In genomic region chr2:157443090-157443489, GRCh38 we compare ENCODE assay signal across 12 cellular contexts. TPM values are rescaled to one million over a fixed set of nuclear protein-coding genes. Genes with fewer than 3 reads are reported as not detected.
DNase-seq lines count a peak whose midpoint lies in the region; ATAC-seq, FAIRE-seq and TF ChIP-seq lines count a peak whose summit lies in the region.
"Had no signal": no experiment of that assay in that cellular context is flagged by ENCODE, and none has a peak within 500 bp of the region (broad histone marks: within the 10 kb centered on the region; RNA-seq: fewer than 3 reads in every experiment).

No MANE protein-coding gene starts in this region.

- DNase-seq in MM.1S: peak; percentile 58
- DNase-seq in K562 (ENCODE audit: extremely low read depth in 1 of 4, low spot score in 3 of 4): no peak
- no peak for DNase-seq in sigmoid colon
- DNase-seq in foreskin fibroblast: no peak
- no peak for DNase-seq in D341Med (ENCODE audit: low spot score)
- DNase-seq: foreskin keratinocyte, HCEC 1CT, NCI-H1436 had no signal

- H3K4me3 ChIP-seq in GM08714 (ENCODE audit: low read length): peak overlapping the region; percentile 94
- H3K4me3 ChIP-seq in MM.1S (ENCODE audit: low read length): peak overlapping the region; percentile 91
- no peak overlapping the region for H3K4me3 ChIP-seq in K562
- H3K4me3 ChIP-seq in sigmoid colon: peak overlapping the region in 3 of 4 donors; percentile 6 to 30 (median 8)
- no peak overlapping the region for H3K4me3 ChIP-seq in foreskin fibroblast (ENCODE audit: low read depth in 1 of 2, low read length in 2 of 2)
- H3K4me3 ChIP-seq: cardiac muscle cell had no signal

- H3K79me2 ChIP-seq in MM.1S (ENCODE audit: low read length) (peaks cover 81% of the 10 kb centered on the region), K562 (ENCODE audit: control insufficient read depth, insufficient read depth, low read length) (no peaks in the 10 kb centered on the region)

- H3K27me3 ChIP-seq in MM.1S (replicated peaks; ENCODE audit: insufficient read depth, low read length) (no peaks in the 10 kb centered on the region), K562 (ENCODE audit: control insufficient read depth in 2 of 2, insufficient read depth in 2 of 2, low read length in 2 of 2) (peaks cover 0 to 3% of the 10 kb centered on the region in 2 experiments; a peak in 1 of 5 replicates), sigmoid colon (no peaks in the 10 kb centered on the region)
- H3K27me3 ChIP-seq: cardiac muscle cell had no signal

- TF ChIP-seq POLR2A in K562 (conservative IDR thresholded peaks at IDR 0.05) (no peak), sigmoid colon (IDR thresholded peaks at IDR 0.05) (no peak)

- H3F3A ChIP-seq in MM.1S (ENCODE audit: insufficient read depth, low read length): peaks cover 63% of the 10 kb centered on the region

- intact Hi-C loops in K562 (cut with micrococcal nuclease) (loop anchor here (10.0 kb wide), 1 partner anchor 1478 kb away; no protein-coding TSS in a partner anchor), sigmoid colon (cut with DNase I) (no loop called here)

- TF ChIP-seq RAD21 in K562 (CRISPR knock-in tag; conservative IDR thresholded peaks at IDR 0.05 in 1 of 2, IDR thresholded peaks at IDR 0.05 in 1 of 2): no peak

- in situ Hi-C loops in K562 (cut with MboI): no loop called here

- no peak for ATAC-seq in K562
- no peak for ATAC-seq in GM18502 (IDR thresholded peaks at IDR 0.05; ENCODE audit: poor library complexity, unreplicated experiment)
- ATAC-seq: foreskin keratinocyte had no signal

- CTCF ChIA-PET in K562 (lab: Yijun Ruan, JAX; ENCODE audit: low intra/inter-chr PET ratio): no interaction called here

- H3K27ac ChIP-seq in MM.1S (ENCODE audit: low read length) (peak overlapping the region; percentile 97), K562 (ENCODE audit: extremely low read depth, low read depth, low read length) (no peak overlapping the region), sigmoid colon (peak overlapping the region in 2 of 4 donors; percentile 51 to 54)
- H3K27ac ChIP-seq: cardiac muscle cell, foreskin keratinocyte, RWPE1 had no signal

- FAIRE-seq in K562 (lab: Jason Lieb, UNC): no peak

- no peaks in the 10 kb centered on the region for H3K9me2 ChIP-seq in MM.1S (replicated peaks; ENCODE audit: insufficient read depth, low read length)

- TF ChIP-seq EP300 in K562 (IDR thresholded peaks at IDR 0.05; ENCODE audit: low read length) (no peak), sigmoid colon (IDR thresholded peaks at IDR 0.05) (no peak)

- H3K9me3 ChIP-seq in MM.1S (replicated peaks; ENCODE audit: insufficient read depth, low read length) (no peaks in the 10 kb centered on the region), K562 (replicated peaks; ENCODE audit: control insufficient read depth, insufficient read depth, low read depth, low read length) (no peaks in the 10 kb centered on the region), sigmoid colon (no peaks in the 10 kb centered on the region)

- H3K36me3 ChIP-seq in MM.1S (replicated peaks; ENCODE audit: insufficient read depth, low read length) (0 out of 2 replicates have a peak, but pooled peaks cover 4% of the 10 kb centered on the region), K562 (ENCODE audit: control insufficient read depth, insufficient read depth, low read length) (no peaks in the 10 kb centered on the region), sigmoid colon (no peaks in the 10 kb centered on the region)
- H3K36me3 ChIP-seq: cardiac muscle cell had no signal

- H2AFZ ChIP-seq in MM.1S (ENCODE audit: low read length) (no peak overlapping the region), K562 (ENCODE audit: low read depth, low read length) (no peak overlapping the region)

- no peak for TF ChIP-seq CTCF in MM.1S (IDR thresholded peaks at IDR 0.05; ENCODE audit: low read length)
- no peak for TF ChIP-seq CTCF in K562 (IDR thresholded peaks at IDR 0.05 in 2 of 3, conservative IDR thresholded peaks at IDR 0.05 in 1 of 3; ENCODE audit: insufficient read depth in 2 of 3, low read depth in 1 of 3, low read length in 3 of 3)
- TF ChIP-seq CTCF in sigmoid colon (IDR thresholded peaks at IDR 0.05): no peak
- TF ChIP-seq CTCF in foreskin fibroblast (IDR thresholded peaks at IDR 0.05; ENCODE audit: low read depth, low read length): no peak

- no peaks in the 10 kb centered on the region for H4K20me1 ChIP-seq in MM.1S (ENCODE audit: insufficient read depth, low read length)
- no peaks in the 10 kb centered on the region for H4K20me1 ChIP-seq in K562 (replicated peaks; ENCODE audit: control insufficient read depth, insufficient read depth, low read length)

- H3K9ac ChIP-seq in MM.1S (ENCODE audit: low read length) (peak overlapping the region; percentile 94), K562 (ENCODE audit: insufficient read depth in 1 of 2, low read depth in 2 of 2, low read length in 2 of 2) (no peak overlapping the region)

- H3K4me2 ChIP-seq in MM.1S (ENCODE audit: low read depth, low read length): peak overlapping the region; percentile 97; the same call in 1 of the 2 replicates
- no peak overlapping the region for H3K4me2 ChIP-seq in K562 (ENCODE audit: insufficient read depth, low read length)

- H3K9me1 ChIP-seq in K562 (ENCODE audit: control insufficient read depth, insufficient read depth, low read length): no peaks in the 10 kb centered on the region

- POLR2A ChIA-PET in K562 (lab: Yijun Ruan, JAX): interaction anchor here (0.6 kb wide), 2 partner anchors 132 to 635 kb away, joined by 3 read pairs; no protein-coding TSS in a partner anchor

- H3K4me1 ChIP-seq in MM.1S (ENCODE audit: low read length): peaks cover 8% of the 10 kb centered on the region
- no peaks in the 10 kb centered on the region; a peak in 1 of 5 replicates for H3K4me1 ChIP-seq in K562 (replicated peaks in 1 of 2; ENCODE audit: control insufficient read depth in 2 of 2, insufficient read depth in 2 of 2, low read length in 2 of 2)
- no peaks in the 10 kb centered on the region for H3K4me1 ChIP-seq in sigmoid colon
- H3K4me1 ChIP-seq: foreskin keratinocyte had no signal

- no TSS peak for BruUV-seq in K562 (replicated peaks; lab: Mats Ljungman, UMichigan)

TF ChIP-seq in K562, 482 proteins besides CTCF, POLR2A, EP300 and RAD21:
- TF ChIP-seq PRDM10 (IDR thresholded peaks at IDR 0.05; ENCODE audit: partially characterized antibody) (no peak), MED1 (CRISPR knock-in tag; IDR thresholded peaks at IDR 0.05; ENCODE audit: borderline replicate concordance) (no peak), CBX8 (IDR thresholded peaks at IDR 0.05; ENCODE audit: borderline replicate concordance, extremely low read depth, low read depth, low read length, poor library complexity, severe bottlenecking) (peak; percentile 43), KDM2B (CRISPR knock-in tag; IDR thresholded peaks at IDR 0.05) (no peak), ATF7 (IDR thresholded peaks at IDR 0.05) (no peak)

RNA-seq across cellular contexts. Expression of gene CYTIP, which starts 0.8 kb away (rescaled TPM):
- total RNA-seq in K562 (2011; cell fraction: chromatin; rRNA removed; ENCODE audit: low replicate concordance): 0.18 TPM in 1 of 2 replicates, not detected in the other
- not detected in 2 replicates for total RNA-seq in K562 (2011; cell fraction: nucleolus; rRNA removed)
- total RNA-seq in K562 (2011; cell fraction: nucleoplasm; rRNA removed): not detected in 2 replicates
- total RNA-seq in K562 (2014; rRNA removed) (0.12 TPM in 1 of 2 replicates, not detected in the other), K562 (2014; rRNA removed; fragmentation: Illumina TruSeq; extraction: Trizol) (0.16 and 0.29 TPM in 2 replicates), K562 (2015; rRNA removed; fragmentation: Illumina TruSeq; extraction: Trizol) (0.23 and 0.33 TPM in 2 replicates), K562 (2021) (0.33 and 0.42 TPM in 2 replicates), sigmoid colon (1 to 10 TPM; 2.5 to 4.3 (median 3.4) TPM)
- polyA plus RNA-seq in K562 (2011; rRNA removed) (0.08 and 0.13 TPM in 2 replicates), K562 (2014; fragmentation: Illumina TruSeq; extraction: Trizol) (0.12 and 0.24 TPM in 2 replicates), K562 (2014; fragmentation: Nextera tagmentation; extraction: Ambion mirVana) (under 1 TPM; 0.10 to 0.35 TPM), K562 (2014; rRNA removed) (0.03 and 0.22 TPM in 2 replicates), sigmoid colon (10 to 100 TPM in 1 of 3 donors, 1 to 10 TPM in 2; 5.8 to 36.4 (median 6.6) TPM)
- 0.03 and 0.10 TPM in 2 replicates for polyA plus RNA-seq in K562 (2011; cell fraction: cytosol; rRNA removed)
- 0.31 and 0.34 TPM in 2 replicates for polyA plus RNA-seq in K562 (2011; cell fraction: nucleus; rRNA removed)
- polyA plus RNA-seq in K562 (2012): 0.36 and 0.57 TPM in 2 replicates
- 0.27 and 0.42 TPM in 2 replicates for polyA minus RNA-seq in K562 (2011; rRNA and poly(A)+ RNA removed)
- not detected in 2 replicates for polyA minus RNA-seq in K562 (2011; cell fraction: cytosol; rRNA and poly(A)+ RNA removed)
- polyA minus RNA-seq in K562 (2011; cell fraction: nucleus; rRNA and poly(A)+ RNA removed): not detected in 2 replicates
- total RNA-seq: cardiac muscle cell, foreskin keratinocyte had no signal
- polyA plus RNA-seq: cardiac muscle cell, foreskin keratinocyte had no signal

Comparison
In these comparisons a context has a peak if more than half of its experiments do, and no peak if none do; other contexts are left out.
1. H3K4me3 ChIP-seq: peak in GM08714 (single experiment), MM.1S (single experiment) and sigmoid colon (3 of 4); none in K562 (single experiment) and foreskin fibroblast (0 of 2).